16 cellular contexts compared by ENCODE assay signal in the genomic region with DNA sequence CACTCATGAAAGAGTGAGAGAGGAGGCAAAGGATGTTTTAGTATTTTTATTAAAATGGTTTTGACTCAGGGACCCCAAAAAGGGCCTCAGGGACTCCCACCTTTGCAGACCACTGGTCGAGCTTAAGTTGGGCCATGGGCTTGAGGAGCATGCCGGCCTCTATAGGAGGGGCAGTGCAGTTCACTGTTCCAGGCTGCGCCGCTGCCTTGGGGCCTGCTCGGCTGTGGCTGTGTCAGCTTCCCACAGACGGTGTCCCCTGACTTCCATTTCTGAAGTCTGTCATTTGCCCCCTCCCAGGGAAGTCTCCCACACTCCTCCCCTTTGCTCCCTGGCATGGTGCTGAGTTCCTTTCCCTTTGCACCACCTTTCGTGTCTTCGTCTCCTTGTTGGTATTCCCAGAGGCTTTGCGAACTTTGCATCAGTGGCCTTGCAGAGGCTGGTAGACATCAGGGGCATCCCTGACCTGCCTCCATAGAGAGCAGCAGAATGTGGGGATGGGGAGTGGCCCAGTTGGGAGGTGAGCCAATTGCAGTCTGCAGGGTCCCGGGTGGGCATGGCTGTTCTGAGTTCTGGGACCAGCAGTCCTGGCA.
"Had no signal": no experiment of that assay in that cellular context is flagged by ENCODE, and none has a peak within 500 bp of the region (broad histone marks: within the 10 kb centered on the region; RNA-seq: fewer than 3 reads in every experiment).

No MANE protein-coding gene starts in this region.

- H3K36me3 Mint-ChIP-seq: immature natural killer cell had no signal

- H3K4me3 ChIP-seq: cardiac muscle cell, mucosa of descending colon, stomach had no signal

- H3K27ac ChIP-seq: cardiac muscle cell, stomach had no signal

- DNase-seq: activated CD4-positive, alpha-beta memory T cell treated with anti-CD3 and anti-CD28 coated beads, Interleukin-2, amount 10 ng/mL, durations not matched to agents 7 days and 5 days; activated CD4-positive, alpha-beta T cell treated with anti-CD3 and anti-CD28 coated beads for 1 hour; activated naive CD4-positive, alpha-beta T cell treated with Interleukin-2 at 50 U/mL for 16 hours; activated T-cell treated with anti-CD3 and anti-CD28 coated beads, Interleukin-2, amount 50 U/mL, for 72 hours; cortex of kidney; effector memory CD4-positive, alpha-beta T cell; immature natural killer cell; occipital lobe; SIG-M5; stimulated activated CD4-positive, alpha-beta T cell treated with anti-CD3 and anti-CD28 coated beads, Interleukin-4, amount 100 ng/mL, for 4 hours; stomach; T-helper 2 cell had no signal

- ATAC-seq: activated T-cell treated with anti-CD3 and anti-CD28 coated beads, Interleukin-2, amount 50 U/mL, for 72 hours; left cardiac atrium; mucosa of descending colon; naive thymus-derived CD8-positive, alpha-beta T cell had no signal

- H3K9me3 Mint-ChIP-seq: activated CD4-positive, alpha-beta memory T cell treated with anti-CD3 and anti-CD28 coated beads, Interleukin-2, amount 10 ng/mL, durations not matched to agents 7 days and 5 days; activated T-cell treated with anti-CD3 and anti-CD28 coated beads, Interleukin-2, amount 50 U/mL, for 72 hours; immature natural killer cell; naive thymus-derived CD8-positive, alpha-beta T cell had no signal

- H3K27ac Mint-ChIP-seq: activated CD4-positive, alpha-beta memory T cell treated with anti-CD3 and anti-CD28 coated beads, Interleukin-2, amount 10 ng/mL, durations not matched to agents 7 days and 5 days; activated T-cell treated with anti-CD3 and anti-CD28 coated beads, Interleukin-2, amount 50 U/mL, for 72 hours; immature natural killer cell had no signal

- H3K4me3 Mint-ChIP-seq: activated CD4-positive, alpha-beta memory T cell treated with anti-CD3 and anti-CD28 coated beads, Interleukin-2, amount 10 ng/mL, durations not matched to agents 7 days and 5 days; activated T-cell treated with anti-CD3 and anti-CD28 coated beads, Interleukin-2, amount 50 U/mL, for 72 hours; immature natural killer cell; naive thymus-derived CD8-positive, alpha-beta T cell had no signal

- H3K27me3 Mint-ChIP-seq: activated CD4-positive, alpha-beta memory T cell treated with anti-CD3 and anti-CD28 coated beads, Interleukin-2, amount 10 ng/mL, durations not matched to agents 7 days and 5 days; naive thymus-derived CD8-positive, alpha-beta T cell had no signal
